8 cellular contexts compared by ENCODE assay signal in genomic region chr5:122415481-122416120, GRCh38.
A peak's percentile ranks its signal among the peaks of the same experiment; 100 is the strongest.
DNase-seq lines count a peak whose midpoint lies in the region; ATAC-seq and TF ChIP-seq lines count a peak whose summit lies in the region.

No MANE protein-coding gene starts in this region.

- no peaks in the 10 kb centered on the region for H3K9me3 ChIP-seq in RWPE2 (ENCODE audit: severe bottlenecking)
- no peaks in the 10 kb centered on the region for H3K9me3 ChIP-seq in neural cell (ENCODE audit: low read length)

- TF ChIP-seq EP300 in neural cell (conservative IDR thresholded peaks at IDR 0.05; ENCODE audit: poor library complexity, severe bottlenecking): no peak

- H3K27ac ChIP-seq in RWPE2 (ENCODE audit: poor library complexity, severe bottlenecking): no peak overlapping the region
- no peak overlapping the region for H3K27ac ChIP-seq in neural cell (ENCODE audit: low read length)

- H3K9ac ChIP-seq in neural cell (ENCODE audit: low read length): peak overlapping the region; percentile 21

- peak; percentile 75 for TF ChIP-seq CTCF in GM12873 (IDR thresholded peaks at IDR 0.05; ENCODE audit: insufficient read depth, low read depth, low read length, missing control alignments)
- peak; percentile 68 for TF ChIP-seq CTCF in HFF-Myc (IDR thresholded peaks at IDR 0.05; ENCODE audit: low read depth, low read length, missing control alignments)
- peak; percentile 99 for TF ChIP-seq CTCF in LNCaP clone FGC (IDR thresholded peaks at IDR 0.05; ENCODE audit: control insufficient read depth, extremely low read depth, insufficient read depth)
- TF ChIP-seq CTCF in RWPE2 (IDR thresholded peaks at IDR 0.05; ENCODE audit: poor library complexity, severe bottlenecking): peak; percentile 76
- TF ChIP-seq CTCF in fibroblast of mammary gland (conservative IDR thresholded peaks at IDR 0.05; ENCODE audit: control insufficient read depth, insufficient read depth, low read depth, low read length): peak; percentile 75
- TF ChIP-seq CTCF in neural cell (IDR thresholded peaks at IDR 0.05; ENCODE audit: poor library complexity, severe bottlenecking): peak; percentile 90

- H3K27me3 ChIP-seq in RWPE2 (ENCODE audit: insufficient read depth, poor library complexity, severe bottlenecking) (peaks cover 4% of the 10 kb centered on the region), neural cell (ENCODE audit: insufficient read depth, low read depth, low read length) (no peaks in the 10 kb centered on the region)

- peak; percentile 88 for TF ChIP-seq RAD21 in neural cell (conservative IDR thresholded peaks at IDR 0.05)

- no peak overlapping the region for H3K4me3 ChIP-seq in HFF-Myc (replicated peaks; ENCODE audit: low read depth, low read length)
- no peak overlapping the region for H3K4me3 ChIP-seq in LNCaP clone FGC (ENCODE audit: low read depth, low read length)
- H3K4me3 ChIP-seq in RWPE2 (ENCODE audit: severe bottlenecking): no peak overlapping the region
- no peak overlapping the region for H3K4me3 ChIP-seq in fibroblast of mammary gland (ENCODE audit: control insufficient read depth, low read depth, low read length)
- H3K4me3 ChIP-seq in neural cell (ENCODE audit: low read length): no peak overlapping the region

- H4K20me1 ChIP-seq in neural cell (ENCODE audit: insufficient read depth): no peaks in the 10 kb centered on the region

- H3K79me2 ChIP-seq in neural cell (replicated peaks; ENCODE audit: insufficient read depth, low read length): no peaks in the 10 kb centered on the region

- H2AFZ ChIP-seq in neural cell (ENCODE audit: low read depth, low read length): peak overlapping the region; percentile 14

- H3K9me2 ChIP-seq in neural cell (ENCODE audit: insufficient read depth, low read length): no peaks in the 10 kb centered on the region

- H3K4me1 ChIP-seq in RWPE2 (ENCODE audit: insufficient read depth, poor library complexity, severe bottlenecking): no peaks in the 10 kb centered on the region

- no peak overlapping the region for H3K4me2 ChIP-seq in neural cell (ENCODE audit: low read length)

- H3F3A ChIP-seq in neural cell (ENCODE audit: insufficient read depth, low read length, poor library complexity, severe bottlenecking): no peaks in the 10 kb centered on the region

- H3K36me3 ChIP-seq in RWPE2 (ENCODE audit: low read depth) (no peaks in the 10 kb centered on the region), neural cell (ENCODE audit: insufficient read depth, low read length) (no peaks in the 10 kb centered on the region)

- peak; percentile 70 for DNase-seq in A172 (ENCODE audit: low spot score)
- DNase-seq in HFF-Myc (ENCODE audit: extremely low read depth, low read depth): peak; percentile 38
- peak; percentile 54 for DNase-seq in LNCaP clone FGC (ENCODE audit: low read depth)
- no peak for DNase-seq in RWPE2 (ENCODE audit: low spot score)
- peak; percentile 70 for DNase-seq in fibroblast of mammary gland (ENCODE audit: low read depth)
- DNase-seq in stimulated activated naive CD4-positive, alpha-beta T cell treated with Interleukin-2 at 50 U/mL for 16 hours (lab: John Stamatoyannopoulos, UW): no peak

- peak; percentile 95 for ATAC-seq in RWPE2 (ENCODE audit: low read depth)

TF ChIP-seq in neural cell, 6 proteins besides CTCF, POLR2A, EP300 and RAD21:
- TF ChIP-seq EZH2 (IDR thresholded peaks at IDR 0.05; ENCODE audit: borderline replicate concordance, insufficient read depth, low read length, poor library complexity, severe bottlenecking) (no peak), SMC3 (conservative IDR thresholded peaks at IDR 0.05; ENCODE audit: poor library complexity) (peak; percentile 85)

Comparison
In these comparisons a context has a peak if more than half of its experiments do, and no peak if none do; other contexts are left out.
1. DNase-seq: peak in A172 (single experiment), HFF-Myc (single experiment), LNCaP clone FGC (single experiment) and fibroblast of mammary gland (single experiment); none in RWPE2 (single experiment) and stimulated activated naive CD4-positive, alpha-beta T cell treated with Interleukin-2 at 50 U/mL for 16 hours (single experiment).
2. Peak in every context shown above with its lines, with median percentiles within 50 percentile points of each other: CTCF ChIP-seq.